ENCODE assay signal across 13 cellular contexts in genomic region chr14:61700104-61700886, GRCh38. TPM values are rescaled to one million over a fixed set of nuclear protein-coding genes. Genes with fewer than 3 reads are reported as not detected.
DNase-seq lines count a peak whose midpoint lies in the region; ATAC-seq, FAIRE-seq and TF ChIP-seq lines count a peak whose summit lies in the region.
"Had no signal": no experiment of that assay in that cellular context is flagged by ENCODE, and none has a peak within 500 bp of the region (broad histone marks: within the 10 kb centered on the region; RNA-seq: fewer than 3 reads in every experiment).

No MANE protein-coding gene starts in this region.

- H3K36me3 Mint-ChIP-seq in activated T-helper 2 cell treated with anti-CD3 and anti-CD28 coated beads, Interferon-gamma antibody, Interleukin-2, Interleukin-4, amounts not matched to agents 10 μg/mL and 5 μg/mL and 100 μg/mL, durations not matched to agents 14 hours and 24 hours and 36 hours (ENCODE audit: low read depth) = peaks cover 53% of the 10 kb centered on the region
- peaks cover 0 to 3% (median 0%) of the 10 kb centered on the region in 3 donors for H3K36me3 Mint-ChIP-seq in immature natural killer cell

- no peaks in the 10 kb centered on the region for H3K9me3 Mint-ChIP-seq in activated T-helper 2 cell treated with anti-CD3 and anti-CD28 coated beads, Interferon-gamma antibody, Interleukin-2, Interleukin-4, amounts not matched to agents 10 μg/mL and 5 μg/mL and 100 μg/mL, durations not matched to agents 14 hours and 24 hours and 36 hours
- no peaks in the 10 kb centered on the region for H3K9me3 Mint-ChIP-seq in immature natural killer cell

- POLR2A ChIA-PET in A549 (lab: Yijun Ruan, JAX) = interaction anchor here (1.0 to 1.8 kb wide), 2 partner anchors 41 to 141 kb away, joined by 4 to 8 read pairs; no protein-coding TSS in a partner anchor

- H3K4me3 Mint-ChIP-seq in activated T-helper 2 cell treated with anti-CD3 and anti-CD28 coated beads, Interferon-gamma antibody, Interleukin-2, Interleukin-4, amounts not matched to agents 10 μg/mL and 5 μg/mL and 100 μg/mL, durations not matched to agents 14 hours and 24 hours and 36 hours (ENCODE audit: low read depth) = peak overlapping the region; percentile 71
- peak overlapping the region in 2 of 5 donors; percentile 16 to 24 for H3K4me3 Mint-ChIP-seq in immature natural killer cell

- peak overlapping the region; percentile 76 for H3K4me2 ChIP-seq in A549

- no peak for TF ChIP-seq POLR2A in A549 (IDR thresholded peaks at IDR 0.05; ENCODE audit: low read length)

- FAIRE-seq in A549 (lab: Jason Lieb, UNC) = peak; percentile 76
- FAIRE-seq: D721Med, TTC549 had no signal

- no peaks in the 10 kb centered on the region for H3K27me3 Mint-ChIP-seq in activated T-helper 2 cell treated with anti-CD3 and anti-CD28 coated beads, Interferon-gamma antibody, Interleukin-2, Interleukin-4, amounts not matched to agents 10 μg/mL and 5 μg/mL and 100 μg/mL, durations not matched to agents 14 hours and 24 hours and 36 hours (ENCODE audit: low read depth)
- peaks cover 0 to 6% (median 6%) of the 10 kb centered on the region in 3 donors for H3K27me3 Mint-ChIP-seq in immature natural killer cell (ENCODE audit: low read depth in 3 of 3)

- 22% methylated on average over 2 of the region's 2 CpGs for WGBS in A549 (ENCODE audit: missing lambda C conversion rate)

- CTCF ChIA-PET in A549 (lab: Yijun Ruan, JAX) = interaction anchor here (1.0 to 2.8 kb wide), 5 partner anchors 28 to 138 kb away, joined by 3 to 13 read pairs (median 3); no protein-coding TSS in a partner anchor

- H3K9me3 ChIP-seq in A549 = no peaks in the 10 kb centered on the region
- H3K9me3 ChIP-seq: sigmoid colon had no signal

- H3K4me1 Mint-ChIP-seq in activated T-helper 2 cell treated with anti-CD3 and anti-CD28 coated beads, Interferon-gamma antibody, Interleukin-2, Interleukin-4, amounts not matched to agents 10 μg/mL and 5 μg/mL and 100 μg/mL, durations not matched to agents 14 hours and 24 hours and 36 hours (ENCODE audit: low read depth) = peaks cover 61% of the 10 kb centered on the region
- H3K4me1 Mint-ChIP-seq in immature natural killer cell = peaks cover 53 to 78% of the 10 kb centered on the region in 2 donors

- intact Hi-C loops in activated T-helper 2 cell treated with anti-CD3 and anti-CD28 coated beads, Interferon-gamma antibody, Interleukin-2, Interleukin-4, amounts not matched to agents 10 μg/mL and 5 μg/mL and 100 μg/mL, durations not matched to agents 14 hours and 24 hours and 36 hours (cut with micrococcal nuclease) = no loop called here

- H3K4me3 ChIP-seq in A549 = peak overlapping the region; percentile 88
- peak overlapping the region; percentile 13 for H3K4me3 ChIP-seq in GM12864 (ENCODE audit: low read depth, low read length)
- H3K4me3 ChIP-seq: sigmoid colon had no signal

- peak overlapping the region; percentile 69 for H3K27ac Mint-ChIP-seq in activated T-helper 2 cell treated with anti-CD3 and anti-CD28 coated beads, Interferon-gamma antibody, Interleukin-2, Interleukin-4, amounts not matched to agents 10 μg/mL and 5 μg/mL and 100 μg/mL, durations not matched to agents 14 hours and 24 hours and 36 hours
- no peak overlapping the region for H3K27ac Mint-ChIP-seq in immature natural killer cell

- peak overlapping the region; percentile 76 to 98 for H3K27ac ChIP-seq in A549
- no peak overlapping the region for H3K27ac ChIP-seq in caudate nucleus (ENCODE audit: low read depth, low read length)
- H3K27ac ChIP-seq: sigmoid colon had no signal

- ATAC-seq in A549 = no peak
- no peak for ATAC-seq in activated CD4-positive, CD25-positive, alpha-beta regulatory T cell treated with anti-CD3 and anti-CD28 coated beads, Interleukin-2, amount 50 U/mL, for 24 hours

- TF ChIP-seq RAD21 in A549 (conservative IDR thresholded peaks at IDR 0.05 in 1 of 2, IDR thresholded peaks at IDR 0.05 in 1 of 2) = no peak

- H3K4me1 ChIP-seq in A549 = peaks cover 46% of the 10 kb centered on the region

- no peak for TF ChIP-seq EP300 in A549 (IDR thresholded peaks at IDR 0.05)

- TF ChIP-seq CTCF in A549 (IDR thresholded peaks at IDR 0.05) = no peak
- TF ChIP-seq CTCF in GM12864 (IDR thresholded peaks at IDR 0.05; ENCODE audit: low read depth, low read length, missing control alignments) = no peak

- DNase-seq in A549 (ENCODE audit: low read depth in 1 of 2, low spot score in 1 of 2) = no peak
- no peak for DNase-seq in GM12864 (ENCODE audit: low read depth)
- DNase-seq in activated T-helper 2 cell treated with anti-CD3 and anti-CD28 coated beads, Interferon-gamma antibody, Interleukin-2, Interleukin-4, amounts not matched to agents 10 μg/mL and 5 μg/mL and 100 μg/mL, durations not matched to agents 14 hours and 24 hours and 36 hours (ENCODE audit: low spot score) = no peak
- DNase-seq in iris pigment epithelial cell (ENCODE audit: low read depth) = peak; percentile 38
- DNase-seq in immature natural killer cell = no peak
- no peak for DNase-seq in caudate nucleus (lab: John Stamatoyannopoulos, UW)
- no peak for DNase-seq in activated CD4-positive, CD25-positive, alpha-beta regulatory T cell treated with anti-CD3 and anti-CD28 coated beads, Interleukin-2, amount 50 U/mL, for 72 hours
- DNase-seq: cerebellar nuclear complex, KG1, sigmoid colon had no signal

TF ChIP-seq in A549, 52 proteins besides CTCF, POLR2A, EP300 and RAD21:
- TF ChIP-seq SMC3 (IDR thresholded peaks at IDR 0.05) (no peak), JUN (IDR thresholded peaks at IDR 0.05) (peak in 1 of 2 experiments; percentile 51; a peak in 1 of 5 replicates), EHMT2 (IDR thresholded peaks at IDR 0.05; ENCODE audit: low read depth) (peak; percentile 72; the same call in 1 of the 2 replicates)
TF ChIP-seq in A549: peak in this region for 2.

RNA-seq across cellular contexts. Expression of gene HIF1A, which starts 5.0 kb away (rescaled TPM):
- polyA plus RNA-seq in A549 (2011; rRNA removed) = 284 and 383 TPM in 2 replicates
- 27.9 and 38.2 TPM in 2 replicates for polyA plus RNA-seq in A549 (2012; cell fraction: cytosol; rRNA removed)
- polyA plus RNA-seq in A549 (2012; cell fraction: nucleus; rRNA removed) = 38.2 and 49.4 TPM in 2 replicates
- 280 to 397 TPM (median 391 TPM) in 3 replicates for polyA plus RNA-seq in A549 (2017; fragmentation: RNase III; extraction: RNeasy Plus Mini Kit Qiagen cat#74134 plus additional on column Dnase treatment)
- 228 and 254 TPM in 2 replicates for polyA minus RNA-seq in A549 (2011; rRNA and poly(A)+ RNA removed)
- total RNA-seq in activated T-helper 2 cell treated with anti-CD3 and anti-CD28 coated beads, Interferon-gamma antibody, Interleukin-2, Interleukin-4, amounts not matched to agents 10 μg/mL and 5 μg/mL and 100 μg/mL, durations not matched to agents 14 hours and 24 hours and 36 hours = 131 and 138 TPM in 2 replicates
- polyA plus RNA-seq in immature natural killer cell = 10 to 100 TPM; 28.7 to 62.2 (median 34.3) TPM
